13 cellular contexts compared by ENCODE assay signal in genomic region chr22:44972363-44973083, GRCh38. TPM values are rescaled to one million over a fixed set of nuclear protein-coding genes. Genes with fewer than 3 reads are reported as not detected.
A peak's percentile ranks its signal among the peaks of the same experiment; 100 is the strongest.
DNase-seq lines count a peak whose midpoint lies in the region; ATAC-seq and TF ChIP-seq lines count a peak whose summit lies in the region.
"Had no signal": no experiment of that assay in that cellular context is flagged by ENCODE, and none has a peak within 500 bp of the region (broad histone marks: within the 10 kb centered on the region; RNA-seq: fewer than 3 reads in every experiment).

No MANE protein-coding gene starts in this region.

- peaks cover 4% of the 10 kb centered on the region for H3K36me3 ChIP-seq in A673 (ENCODE audit: insufficient read depth, low read length, poor library complexity, severe bottlenecking)

- POLR2A ChIA-PET in A673 (lab: Charles Lee; ENCODE audit: low non-redundant PET) = no interaction called here

- peak; percentile 16 for DNase-seq in activated naive CD4-positive, alpha-beta T cell treated with anti-CD3 and anti-CD28 coated beads for 36 hours
- no peak for DNase-seq in activated naive CD4-positive, alpha-beta T cell (lab: John Stamatoyannopoulos, UW)
- peak; percentile 27 for DNase-seq in UCSD-AML1 (lab: John Stamatoyannopoulos, UW; ENCODE audit: unreplicated experiment)
- DNase-seq in HCEC 1CT = no peak
- DNase-seq in A673 (ENCODE audit: low spot score) = no peak
- DNase-seq: GF-D8; NCI-H1092 treated with DMSO at 0.1 percent for 48 hours; NK-92 treated with Interleukin-12 subunit alpha and Interleukin-12 subunit beta, amount 100 ng/mL, for 24 hours; SW 1271 had no signal

- H3K36me3 Mint-ChIP-seq in activated naive CD4-positive, alpha-beta T cell treated with anti-CD3 and anti-CD28 coated beads for 36 hours (ENCODE audit: low read depth) = no peaks in the 10 kb centered on the region
- H3K36me3 Mint-ChIP-seq in stimulated activated naive CD8-positive, alpha-beta T cell treated with anti-CD3 and anti-CD28 coated beads, Interleukin-15, Interleukin-2, amounts not matched to agents 100 ng/mL and 50 ng/mL, for 24 hours (ENCODE audit: low read depth) = no peaks in the 10 kb centered on the region

- no peaks in the 10 kb centered on the region for H3K4me1 Mint-ChIP-seq in activated naive CD4-positive, alpha-beta T cell treated with anti-CD3 and anti-CD28 coated beads for 36 hours (ENCODE audit: low read depth)
- H3K4me1 Mint-ChIP-seq in stimulated activated naive CD8-positive, alpha-beta T cell treated with anti-CD3 and anti-CD28 coated beads, Interleukin-15, Interleukin-2, amounts not matched to agents 100 ng/mL and 50 ng/mL, for 24 hours (ENCODE audit: low read depth) = no peaks in the 10 kb centered on the region

- ATAC-seq in esophagus mucosa = peak; percentile 63
- ATAC-seq in HG03520 (IDR thresholded peaks at IDR 0.05; ENCODE audit: unreplicated experiment) = no peak

- no peak overlapping the region for H3K27ac ChIP-seq in A673 (ENCODE audit: low read depth, low read length, poor library complexity, severe bottlenecking)

- no peak overlapping the region for H3K4me3 Mint-ChIP-seq in activated naive CD4-positive, alpha-beta T cell treated with anti-CD3 and anti-CD28 coated beads for 36 hours
- H3K4me3 Mint-ChIP-seq in stimulated activated naive CD8-positive, alpha-beta T cell treated with anti-CD3 and anti-CD28 coated beads, Interleukin-15, Interleukin-2, amounts not matched to agents 100 ng/mL and 50 ng/mL, for 24 hours = peak overlapping the region; percentile 6

- H3K27me3 ChIP-seq in A673 (replicated peaks; ENCODE audit: insufficient read depth, low read depth, low read length, poor library complexity) = no peaks in the 10 kb centered on the region

- TF ChIP-seq CTCF in A673 (conservative IDR thresholded peaks at IDR 0.05; ENCODE audit: low read depth, low read length) = no peak

- H3K27ac Mint-ChIP-seq in activated naive CD4-positive, alpha-beta T cell treated with anti-CD3 and anti-CD28 coated beads for 36 hours = no peak overlapping the region
- H3K27ac Mint-ChIP-seq in stimulated activated naive CD8-positive, alpha-beta T cell treated with anti-CD3 and anti-CD28 coated beads, Interleukin-15, Interleukin-2, amounts not matched to agents 100 ng/mL and 50 ng/mL, for 24 hours = peak overlapping the region; percentile 26

- no peak overlapping the region for H3K4me3 ChIP-seq in A673 (ENCODE audit: low read depth, low read length, poor library complexity, severe bottlenecking)

- no peaks in the 10 kb centered on the region for H3K9me3 ChIP-seq in A673 (ENCODE audit: low read depth, low read length, poor library complexity, severe bottlenecking)

- H3K9me3 Mint-ChIP-seq in activated naive CD4-positive, alpha-beta T cell treated with anti-CD3 and anti-CD28 coated beads for 36 hours = no peaks in the 10 kb centered on the region
- H3K9me3 Mint-ChIP-seq in stimulated activated naive CD8-positive, alpha-beta T cell treated with anti-CD3 and anti-CD28 coated beads, Interleukin-15, Interleukin-2, amounts not matched to agents 100 ng/mL and 50 ng/mL, for 24 hours = no peaks in the 10 kb centered on the region

- peaks cover 8% of the 10 kb centered on the region for H3K27me3 Mint-ChIP-seq in activated naive CD4-positive, alpha-beta T cell treated with anti-CD3 and anti-CD28 coated beads for 36 hours (ENCODE audit: low read depth)
- H3K27me3 Mint-ChIP-seq in stimulated activated naive CD8-positive, alpha-beta T cell treated with anti-CD3 and anti-CD28 coated beads, Interleukin-15, Interleukin-2, amounts not matched to agents 100 ng/mL and 50 ng/mL, for 24 hours = peaks cover 6% of the 10 kb centered on the region

- no TSS peak for BruUV-seq in A673 (replicated peaks; lab: Mats Ljungman, UMichigan)

- H3K4me1 ChIP-seq in A673 (ENCODE audit: insufficient read depth, low read length, poor library complexity, severe bottlenecking) = no peaks in the 10 kb centered on the region

- CTCF ChIA-PET in activated naive CD4-positive, alpha-beta T cell treated with anti-CD3 and anti-CD28 coated beads for 36 hours (lab: Charles Lee) = no interaction called here
- CTCF ChIA-PET in A673 (lab: Charles Lee) = no interaction called here

- intact Hi-C loops in activated naive CD4-positive, alpha-beta T cell treated with anti-CD3 and anti-CD28 coated beads for 36 hours (cut with micrococcal nuclease) = loop anchor here (10.0 kb wide), 1 partner anchor 148 kb away; no protein-coding TSS in a partner anchor
- intact Hi-C loops in A673 (cut with micrococcal nuclease; ENCODE audit: unreplicated experiment) = no loop called here

RNA-seq across cellular contexts. Expression of gene PHF21B, which starts 37.3 kb away (rescaled TPM):
- not detected for total RNA-seq in activated naive CD4-positive, alpha-beta T cell treated with anti-CD3 and anti-CD28 coated beads for 36 hours
- total RNA-seq in esophagus mucosa (not detected), A673 (2021) (13.2 and 17.9 TPM in 2 replicates)
- total RNA-seq: bronchial epithelial cell had no signal

Comparison
In these comparisons a context has a peak if more than half of its experiments do, and no peak if none do; other contexts are left out.
1. DNase-seq: peak in activated naive CD4-positive, alpha-beta T cell treated with anti-CD3 and anti-CD28 coated beads for 36 hours (single experiment) and UCSD-AML1 (single experiment); none in activated naive CD4-positive, alpha-beta T cell (0 of 4), HCEC 1CT (single experiment) and A673 (single experiment).
2. RNA of gene PHF21B, which starts 37.3 kb away (total RNA-seq): 13.2 to 17.9 TPM in A673; not detected in activated naive CD4-positive, alpha-beta T cell treated with anti-CD3 and anti-CD28 coated beads for 36 hours and not detected in esophagus mucosa (single experiment); every median in the first group is over 10 times any median in the second.